25 cellular contexts compared by ENCODE assay signal in genomic region chr18:6242004-6242403, GRCh38.
DNase-seq lines count a peak whose midpoint lies in the region; ATAC-seq, FAIRE-seq and TF ChIP-seq lines count a peak whose summit lies in the region.
"Had no signal": no experiment of that assay in that cellular context is flagged by ENCODE, and none has a peak within 500 bp of the region (broad histone marks: within the 10 kb centered on the region; RNA-seq: fewer than 3 reads in every experiment).

No MANE protein-coding gene starts in this region.

- H3K4me1 ChIP-seq in cardiac muscle cell (ENCODE audit: low read depth) (peaks cover 22% of the 10 kb centered on the region), neural progenitor cell (no peaks in the 10 kb centered on the region), PC-3 (ENCODE audit: insufficient read depth, low read length) (no peaks in the 10 kb centered on the region)
- H3K4me1 ChIP-seq: BLaER1, Caco-2 had no signal

- POLR2A ChIA-PET in PC-3 (lab: Charles Lee; ENCODE audit: unreplicated experiment): no interaction called here

- peaks cover 6% of the 10 kb centered on the region for H3K27me3 Mint-ChIP-seq in neural progenitor cell (ENCODE audit: insufficient read depth, low read depth)
- H3K27me3 Mint-ChIP-seq: B cell; CD4-positive, CD25-positive, alpha-beta regulatory T cell had no signal

- no peaks in the 10 kb centered on the region for H3F3A ChIP-seq in neural progenitor cell (ENCODE audit: low read depth)
- no peaks in the 10 kb centered on the region for H3F3A ChIP-seq in PC-3 (ENCODE audit: low read length, unreplicated experiment)

- H3K4me2 ChIP-seq in neural progenitor cell: no peak overlapping the region
- no peak overlapping the region for H3K4me2 ChIP-seq in PC-3 (ENCODE audit: low read length)
- H3K4me2 ChIP-seq: BLaER1 had no signal

- no TSS peak for BruUV-seq in PC-3 (replicated peaks; lab: Mats Ljungman, UMichigan)

- intact Hi-C loops in Right ventricle myocardium superior (cut with DNase I): no loop called here
- intact Hi-C loops in PC-3 (cut with micrococcal nuclease): no loop called here

- H3K27ac Mint-ChIP-seq in neural progenitor cell: no peak overlapping the region
- H3K27ac Mint-ChIP-seq: B cell; CD4-positive, CD25-positive, alpha-beta regulatory T cell; CD8-positive, alpha-beta T cell had no signal

- H4K20me1 ChIP-seq in neural progenitor cell (ENCODE audit: low read depth) (no peaks in the 10 kb centered on the region), PC-3 (ENCODE audit: low read length) (no peaks in the 10 kb centered on the region)
- H4K20me1 ChIP-seq: BLaER1 had no signal

- H3K4me1 Mint-ChIP-seq in neural progenitor cell: peaks cover 3% of the 10 kb centered on the region
- H3K4me1 Mint-ChIP-seq: B cell; CD4-positive, CD25-positive, alpha-beta regulatory T cell had no signal

- H3K9ac ChIP-seq in neural progenitor cell (no peak overlapping the region), PC-3 (ENCODE audit: low read length) (no peak overlapping the region)
- H3K9ac ChIP-seq: BLaER1, GM23248 had no signal

- no peak for ATAC-seq in Right ventricle myocardium superior (ENCODE audit: poor library complexity)
- no peak for ATAC-seq in PC-3
- ATAC-seq: CD8-positive, alpha-beta T cell; GM12878 had no signal

- no peaks in the 10 kb centered on the region for H3K9me3 Mint-ChIP-seq in neural progenitor cell
- H3K9me3 Mint-ChIP-seq: CD8-positive, alpha-beta T cell had no signal

- no peaks in the 10 kb centered on the region for H3K36me3 ChIP-seq in cardiac muscle cell
- H3K36me3 ChIP-seq in bronchial epithelial cell (ENCODE audit: control insufficient read depth, insufficient read depth, low read length): no peaks in the 10 kb centered on the region
- no peaks in the 10 kb centered on the region for H3K36me3 ChIP-seq in neural progenitor cell
- no peaks in the 10 kb centered on the region for H3K36me3 ChIP-seq in PC-3 (ENCODE audit: low read depth, low read length)

- H3K9me3 ChIP-seq in cardiac muscle cell (ENCODE audit: low read depth) (no peaks in the 10 kb centered on the region), neural progenitor cell (ENCODE audit: low read depth) (no peaks in the 10 kb centered on the region), PC-3 (ENCODE audit: low read length) (no peaks in the 10 kb centered on the region)
- H3K9me3 ChIP-seq: BLaER1, Caco-2 had no signal

- peak overlapping the region; percentile 9 for H3K27ac ChIP-seq in cardiac muscle cell
- H3K27ac ChIP-seq in neural progenitor cell: no peak overlapping the region
- H3K27ac ChIP-seq in PC-3 (ENCODE audit: low read length): no peak overlapping the region
- H3K27ac ChIP-seq: 22Rv1, BLaER1, C4-2B, GM23248 had no signal

- H3K4me3 ChIP-seq in cardiac muscle cell (no peak overlapping the region), bronchial epithelial cell (ENCODE audit: low read depth, low read length) (no peak overlapping the region), neural progenitor cell (no peak overlapping the region), PC-3 (ENCODE audit: low read length) (no peak overlapping the region)
- H3K4me3 ChIP-seq: BLaER1, GM12878, GM23248 had no signal

- H3K27me3 ChIP-seq in cardiac muscle cell: no peaks in the 10 kb centered on the region
- no peaks in the 10 kb centered on the region for H3K27me3 ChIP-seq in bronchial epithelial cell (ENCODE audit: control insufficient read depth, insufficient read depth, low read length)
- no peaks in the 10 kb centered on the region for H3K27me3 ChIP-seq in neural progenitor cell
- no peaks in the 10 kb centered on the region for H3K27me3 ChIP-seq in PC-3 (ENCODE audit: low read length)
- H3K27me3 ChIP-seq: BLaER1 had no signal

- no peak for TF ChIP-seq CTCF in cardiac muscle cell (IDR thresholded peaks at IDR 0.05; ENCODE audit: low read depth, low read length)
- TF ChIP-seq CTCF in bronchial epithelial cell (IDR thresholded peaks at IDR 0.05; ENCODE audit: insufficient read depth, low read length, severe bottlenecking): no peak
- TF ChIP-seq CTCF in neural progenitor cell (IDR thresholded peaks at IDR 0.05): no peak
- TF ChIP-seq CTCF in PC-3 (conservative IDR thresholded peaks at IDR 0.05; ENCODE audit: low read depth, low read length): no peak

- FAIRE-seq in bronchial epithelial cell (lab: Jason Lieb, UNC): peak; percentile 64
- FAIRE-seq: A204.1, D721Med, GM12878, GM19239, H54 had no signal

- peak overlapping the region; percentile 85 for H2AFZ ChIP-seq in neural progenitor cell (replicated peaks)
- no peak overlapping the region for H2AFZ ChIP-seq in PC-3 (ENCODE audit: low read length)
- H2AFZ ChIP-seq: GM23248 had no signal

- H3K4me3 Mint-ChIP-seq in neural progenitor cell: no peak overlapping the region
- H3K4me3 Mint-ChIP-seq: B cell; CD4-positive, CD25-positive, alpha-beta regulatory T cell; CD8-positive, alpha-beta T cell had no signal

- DNase-seq in cardiac muscle cell (ENCODE audit: low read depth in 1 of 2, low spot score in 1 of 2) (no peak), Right ventricle myocardium superior (no peak), bronchial epithelial cell (ENCODE audit: low read depth) (no peak), neural progenitor cell (ENCODE audit: low spot score) (no peak), mucosa of gallbladder (ENCODE audit: low spot score) (no peak), PC-3 (no peak), T1000 (lab: John Stamatoyannopoulos, UW) (no peak)
- DNase-seq: Caco-2; CD4-positive, CD25-positive, alpha-beta regulatory T cell; CD8-positive, alpha-beta T cell; DMS 273 treated with DMSO at 0.1 percent for 48 hours; DMS79; EL; GDM1; GM23248; HCEC 1CT had no signal

- H3K9me2 ChIP-seq in PC-3 (replicated peaks; ENCODE audit: low read length): no peaks in the 10 kb centered on the region

- CTCF ChIA-PET in PC-3 (lab: Charles Lee): no interaction called here

- H3K36me3 Mint-ChIP-seq in neural progenitor cell: no peaks in the 10 kb centered on the region
- H3K36me3 Mint-ChIP-seq: CD4-positive, CD25-positive, alpha-beta regulatory T cell; CD8-positive, alpha-beta T cell had no signal

- no peaks in the 10 kb centered on the region for H3K79me2 ChIP-seq in neural progenitor cell (ENCODE audit: low read depth)
- H3K79me2 ChIP-seq in PC-3 (ENCODE audit: low read length): no peaks in the 10 kb centered on the region
